In the genomic region with DNA sequence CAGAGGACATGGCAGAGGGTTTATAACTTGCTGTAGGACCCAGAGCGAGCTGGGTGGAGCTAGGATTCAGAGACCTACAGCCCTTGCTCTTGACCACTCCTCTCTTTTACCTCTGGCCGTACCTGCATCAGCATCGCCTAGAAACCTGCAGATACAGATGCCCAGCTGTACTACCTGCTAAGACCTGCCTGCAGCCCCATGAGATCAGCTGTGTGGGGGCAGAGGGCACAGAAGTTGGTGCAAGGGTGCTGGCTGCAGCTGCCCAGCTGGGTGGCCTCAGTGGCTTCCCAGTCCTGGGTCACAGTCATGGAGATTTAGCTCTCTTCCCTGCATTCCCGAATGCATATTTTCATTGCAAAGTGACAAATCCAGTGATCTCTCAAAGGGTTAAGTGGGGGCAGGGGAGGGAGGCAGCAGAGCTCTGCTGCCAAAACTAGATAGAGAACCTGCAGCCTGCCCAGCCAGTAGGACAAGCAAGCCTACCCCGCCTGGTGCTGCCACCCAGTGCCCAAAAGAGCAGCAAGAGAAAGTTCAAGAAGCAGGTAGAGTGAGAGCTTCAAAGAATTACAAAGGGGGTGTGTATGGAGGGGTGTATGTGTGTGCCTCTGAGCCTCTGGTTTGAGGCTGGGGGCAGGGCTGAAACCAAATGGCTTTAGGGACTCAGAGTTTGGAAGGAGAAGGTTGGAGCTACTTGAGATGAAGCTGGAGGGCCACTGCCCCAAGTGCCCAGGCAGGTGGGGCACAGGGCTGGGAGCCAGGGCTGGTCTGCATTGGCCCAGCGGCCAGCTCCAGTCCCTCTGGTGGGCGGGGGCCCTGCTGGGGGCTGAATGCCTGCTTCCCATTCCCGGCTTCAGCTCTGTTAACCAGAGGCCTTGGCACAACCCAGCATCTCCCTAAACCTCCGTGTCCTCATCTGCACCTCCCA, we compare ENCODE assay signal across 8 cellular contexts. TPM values are rescaled to one million over a fixed set of nuclear protein-coding genes. Genes with fewer than 3 reads are reported as not detected.
A peak's percentile ranks its signal among the peaks of the same experiment; 100 is the strongest.
DNase-seq lines count a peak whose midpoint lies in the region; ATAC-seq and TF ChIP-seq lines count a peak whose summit lies in the region.

No MANE protein-coding gene starts in this region.

- peaks cover under 1 to 17% (median 4%) of the 10 kb centered on the region in 7 donors for H3K4me1 Mint-ChIP-seq in naive thymus-derived CD4-positive, alpha-beta T cell

- H3K36me3 Mint-ChIP-seq in naive thymus-derived CD4-positive, alpha-beta T cell = peaks cover 0 to 17% (median 6%) of the 10 kb centered on the region in 5 donors

- H3K27ac Mint-ChIP-seq in naive thymus-derived CD4-positive, alpha-beta T cell = peak overlapping the region in 2 of 9 donors; percentile 66 to 82

- H3K4me3 Mint-ChIP-seq in naive thymus-derived CD4-positive, alpha-beta T cell = no peak overlapping the region

- no peaks in the 10 kb centered on the region for H3K9me3 Mint-ChIP-seq in naive thymus-derived CD4-positive, alpha-beta T cell

- H3K27me3 ChIP-seq in GM06990 (replicated peaks; ENCODE audit: control insufficient read depth, insufficient read depth, low read length) = no peaks in the 10 kb centered on the region; the same call in none of the 2 replicates
- peaks cover 6% of the 10 kb centered on the region for H3K27me3 ChIP-seq in brain microvascular endothelial cell (replicated peaks)
- H3K27me3 ChIP-seq in naive thymus-derived CD4-positive, alpha-beta T cell (ENCODE audit: control insufficient read depth in 2 of 2, insufficient read depth in 2 of 2, low read length in 2 of 2) = no peaks in the 10 kb centered on the region

- CTCF ChIA-PET in naive thymus-derived CD4-positive, alpha-beta T cell (lab: Charles Lee) = interaction anchor here (0.6 to 11.2 kb wide), 26 partner anchors 8 to 1732 kb away, joined by 3 to 225 read pairs (median 4); a partner anchor contains a TSS

- intact Hi-C loops in naive thymus-derived CD4-positive, alpha-beta T cell (cut with micrococcal nuclease) = loop anchor here (5.0 to 10.0 kb wide), 3 partner anchors 210 to 402 kb away; no protein-coding TSS in a partner anchor

- POLR2A ChIA-PET in naive thymus-derived CD4-positive, alpha-beta T cell (lab: Charles Lee) = interaction anchor here (0.5 to 1.3 kb wide), 3 partner anchors 11 to 229 kb away, joined by 3 to 7 read pairs (median 5); no protein-coding TSS in a partner anchor

- H3K27ac ChIP-seq in brain microvascular endothelial cell = no peak overlapping the region
- H3K27ac ChIP-seq in naive thymus-derived CD4-positive, alpha-beta T cell (ENCODE audit: low read depth, low read length) = no peak overlapping the region

- peaks cover 0 to 3% (median 0%) of the 10 kb centered on the region in 5 donors for H3K27me3 Mint-ChIP-seq in naive thymus-derived CD4-positive, alpha-beta T cell

- DNase-seq in GM06990 (ENCODE audit: extremely low read depth, insufficient read length) (no peak), LNCaP clone FGC (ENCODE audit: low read depth) (peak; percentile 23), brain microvascular endothelial cell (no peak), AG08396 (ENCODE audit: low spot score) (no peak), T-helper 9 cell (no peak)
- peak in 6 of 9 donors; percentile 22 to 56 (median 36) for DNase-seq in naive thymus-derived CD4-positive, alpha-beta T cell

- H3K36me3 ChIP-seq in GM06990 (ENCODE audit: control insufficient read depth, insufficient read depth, low read length) = no peaks in the 10 kb centered on the region
- no peaks in the 10 kb centered on the region for H3K36me3 ChIP-seq in brain microvascular endothelial cell (replicated peaks)
- H3K36me3 ChIP-seq in naive thymus-derived CD4-positive, alpha-beta T cell (ENCODE audit: control insufficient read depth in 2 of 3, insufficient read depth in 3 of 3, low read length in 3 of 3) = peaks cover 0 to 15% (median 0%) of the 10 kb centered on the region in 3 experiments

- in situ Hi-C loops in brain microvascular endothelial cell (cut with HindIII; ENCODE audit: low pct_ligation_motif_present, low sequenced_read_pairs) = no loop called here

- H3K9me3 ChIP-seq in naive thymus-derived CD4-positive, alpha-beta T cell (ENCODE audit: control insufficient read depth in 2 of 3, low read length in 3 of 3) = no peaks in the 10 kb centered on the region

- peak; percentile 54 for TF ChIP-seq CTCF in GM06990 (IDR thresholded peaks at IDR 0.05; ENCODE audit: insufficient read depth, low read length, poor library complexity, severe bottlenecking)
- peak; percentile 83 for TF ChIP-seq CTCF in LNCaP clone FGC (IDR thresholded peaks at IDR 0.05; ENCODE audit: control insufficient read depth, extremely low read depth, insufficient read depth)
- peak; percentile 45 for TF ChIP-seq CTCF in brain microvascular endothelial cell (IDR thresholded peaks at IDR 0.05; ENCODE audit: low read depth, low read length, missing control alignments)

- H3K4me3 ChIP-seq in GM06990 (replicated peaks; ENCODE audit: low read depth, low read length) (no peak overlapping the region), LNCaP clone FGC (ENCODE audit: low read depth, low read length) (no peak overlapping the region), brain microvascular endothelial cell (ENCODE audit: low read depth, low read length) (no peak overlapping the region)
- no peak overlapping the region for H3K4me3 ChIP-seq in naive thymus-derived CD4-positive, alpha-beta T cell (ENCODE audit: low read length)

- H3K4me1 ChIP-seq in naive thymus-derived CD4-positive, alpha-beta T cell (ENCODE audit: control insufficient read depth in 2 of 2, insufficient read depth in 2 of 2, low read length in 2 of 2) = no peaks in the 10 kb centered on the region

- peak; percentile 53 for ATAC-seq in naive thymus-derived CD4-positive, alpha-beta T cell
- ATAC-seq in GM18517 (IDR thresholded peaks at IDR 0.05; ENCODE audit: unreplicated experiment) (no peak), GM21737 (IDR thresholded peaks at IDR 0.05; ENCODE audit: unreplicated experiment) (no peak)

RNA-seq across cellular contexts. Expression of a gene that starts 6.8 kb away (rescaled TPM):
- total RNA-seq in naive thymus-derived CD4-positive, alpha-beta T cell = 10 to 100 TPM in 4 of 5 experiments, 1 to 10 TPM in 1; 8.6 to 13.9 (median 12.4) TPM
- 10 to 100 TPM; 21.3 to 26.3 TPM for polyA plus RNA-seq in naive thymus-derived CD4-positive, alpha-beta T cell

Comparison
In these comparisons a context has a peak if more than half of its experiments do, and no peak if none do; other contexts are left out.
1. DNase-seq: peak in LNCaP clone FGC (single experiment) and naive thymus-derived CD4-positive, alpha-beta T cell (6 of 9); none in GM06990 (single experiment), brain microvascular endothelial cell (single experiment), AG08396 (single experiment) and T-helper 9 cell (single experiment).
2. Peak in every context shown above with its lines, with median percentiles within 50 percentile points of each other: CTCF ChIP-seq.